11 cellular contexts compared by ENCODE assay signal in the genomic region with DNA sequence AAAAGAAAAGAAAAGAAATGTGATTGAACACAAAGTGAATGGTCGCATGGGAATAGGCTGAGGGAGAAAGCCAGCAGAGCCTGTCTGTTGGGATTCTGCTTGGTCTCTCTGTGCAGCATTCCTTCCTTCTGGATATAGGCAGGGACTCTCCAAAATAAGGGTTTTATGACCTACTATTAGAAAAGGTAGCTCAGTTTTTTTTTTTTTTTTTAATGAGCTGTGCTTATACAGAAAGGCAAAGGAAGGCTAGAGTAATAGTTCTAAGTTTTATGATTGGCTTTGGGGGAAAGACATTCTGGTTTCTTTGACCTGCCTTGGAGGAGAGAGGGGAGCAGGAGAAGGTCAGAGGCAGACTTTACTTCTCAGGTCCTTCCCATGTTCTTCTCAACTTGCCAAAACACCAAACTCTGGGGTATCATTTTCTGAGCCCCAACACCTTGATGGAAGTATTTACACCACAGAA. TPM values are rescaled to one million over a fixed set of nuclear protein-coding genes. Genes with fewer than 3 reads are reported as not detected.
DNase-seq lines count a peak whose midpoint lies in the region; ATAC-seq and TF ChIP-seq lines count a peak whose summit lies in the region.
"Had no signal": no experiment of that assay in that cellular context is flagged by ENCODE, and none has a peak within 500 bp of the region (broad histone marks: within the 10 kb centered on the region; RNA-seq: fewer than 3 reads in every experiment).

No MANE protein-coding gene starts in this region.

- H3K9me3 ChIP-seq in Caco-2 = no peaks in the 10 kb centered on the region
- H3K9me3 ChIP-seq in HUES48 (ENCODE audit: control insufficient read depth, insufficient read depth, low read length) = no peaks in the 10 kb centered on the region
- H3K9me3 ChIP-seq: adrenal gland, tibial artery had no signal

- H3K4me1 Mint-ChIP-seq in Caco-2 (ENCODE audit: low read depth, unreplicated experiment) (peaks cover 31% of the 10 kb centered on the region), nephron progenitor cell (peaks cover 63% of the 10 kb centered on the region)
- H3K4me1 Mint-ChIP-seq in dendritic cell treated with granulocyte-macrophage colony-stimulating factor and Interleukin-4, amounts not matched to agents 40 ng/mL and 50 ng/mL, for 4 days (ENCODE audit: low read depth) = peaks cover 65% of the 10 kb centered on the region

- no TSS peak for BruUV-seq in Caco-2 (replicated peaks; lab: Mats Ljungman, UMichigan)

- intact Hi-C loops in Caco-2 (cut with micrococcal nuclease; ENCODE audit: unreplicated experiment) (loop anchor here (5.0 kb wide), 1 partner anchor 49 kb away; no protein-coding TSS in a partner anchor), posterior vena cava (cut with DNase I) (loop anchor here in 1 of 2 donors (10.0 kb wide), 1 partner anchor 52 kb away; no protein-coding TSS in a partner anchor)
- intact Hi-C loops in dendritic cell treated with granulocyte-macrophage colony-stimulating factor and Interleukin-4, amounts not matched to agents 40 ng/mL and 50 ng/mL, for 4 days (cut with micrococcal nuclease) = no loop called here

- CTCF ChIA-PET in Caco-2 (lab: Charles Lee) = interaction anchor here (0.5 to 1.7 kb wide), 3 partner anchors 20 to 375 kb away, joined by 3 to 5 read pairs (median 3); partner anchors contain the start of gene IER3

- POLR2A ChIA-PET in Caco-2 (lab: Charles Lee) = interaction anchor here (1.0 to 1.2 kb wide), 3 partner anchors 20 to 60 kb away, joined by 3 to 6 read pairs (median 3); no protein-coding TSS in a partner anchor

- TF ChIP-seq CTCF in Caco-2 (IDR thresholded peaks at IDR 0.05; ENCODE audit: insufficient read depth in 1 of 2, low read depth in 1 of 2, low read length in 1 of 2, severe bottlenecking in 1 of 2, unreplicated experiment in 1 of 2) = no peak
- no peak for TF ChIP-seq CTCF in nephron progenitor cell (IDR thresholded peaks at IDR 0.05)

- H3K27ac Mint-ChIP-seq in Caco-2 (ENCODE audit: unreplicated experiment) (peak overlapping the region; percentile 84), nephron progenitor cell (peak overlapping the region; percentile 9)
- peak overlapping the region; percentile 65 for H3K27ac Mint-ChIP-seq in dendritic cell treated with granulocyte-macrophage colony-stimulating factor and Interleukin-4, amounts not matched to agents 40 ng/mL and 50 ng/mL, for 4 days

- H3K4me3 Mint-ChIP-seq in Caco-2 (ENCODE audit: unreplicated experiment) = peak overlapping the region; percentile 57
- H3K4me3 Mint-ChIP-seq in dendritic cell treated with granulocyte-macrophage colony-stimulating factor and Interleukin-4, amounts not matched to agents 40 ng/mL and 50 ng/mL, for 4 days = no peak overlapping the region
- H3K4me3 Mint-ChIP-seq in nephron progenitor cell = no peak overlapping the region

- DNase-seq in Caco-2 = no peak
- no peak for DNase-seq in nephron progenitor cell
- no peak for DNase-seq in posterior vena cava (ENCODE audit: low spot score)
- DNase-seq: adrenal gland, NCI-H2227 treated with DMSO at 0.1 percent for 48 hours, tibial artery had no signal

- peak overlapping the region; percentile 95 for H3K27ac ChIP-seq in HUES48 (ENCODE audit: low read depth, low read length)
- H3K27ac ChIP-seq: tibial artery had no signal

- H3K27me3 ChIP-seq in Caco-2 (replicated peaks; ENCODE audit: control insufficient read depth, insufficient read depth, low read length) (no peaks in the 10 kb centered on the region), HUES48 (ENCODE audit: control insufficient read depth, insufficient read depth, low read length) (no peaks in the 10 kb centered on the region)
- H3K27me3 ChIP-seq: adrenal gland, tibial artery had no signal

- ATAC-seq in GM19023 (IDR thresholded peaks at IDR 0.05; ENCODE audit: unreplicated experiment) (no peak), GM19351 (IDR thresholded peaks at IDR 0.05; ENCODE audit: unreplicated experiment) (no peak), GM19324 (IDR thresholded peaks at IDR 0.05; ENCODE audit: low FRiP score, unreplicated experiment) (no peak)

- peaks cover 57% of the 10 kb centered on the region for H3K4me1 ChIP-seq in Caco-2
- peaks cover 38% of the 10 kb centered on the region for H3K4me1 ChIP-seq in HUES48 (ENCODE audit: control insufficient read depth, insufficient read depth, low read length)

- no peaks in the 10 kb centered on the region for H3K36me3 ChIP-seq in Caco-2 (ENCODE audit: control insufficient read depth, insufficient read depth, low read length)
- no peaks in the 10 kb centered on the region for H3K36me3 ChIP-seq in HUES48 (ENCODE audit: control insufficient read depth, insufficient read depth, low read length)
- H3K36me3 ChIP-seq: adrenal gland, tibial artery had no signal

- no peak overlapping the region for H3K9ac ChIP-seq in HUES48 (ENCODE audit: low read depth, low read length)

- H3K9me3 Mint-ChIP-seq in Caco-2 (ENCODE audit: unreplicated experiment) (peaks cover 11% of the 10 kb centered on the region), nephron progenitor cell (peaks cover 3% of the 10 kb centered on the region)
- H3K9me3 Mint-ChIP-seq in dendritic cell treated with granulocyte-macrophage colony-stimulating factor and Interleukin-4, amounts not matched to agents 40 ng/mL and 50 ng/mL, for 4 days = no peaks in the 10 kb centered on the region

- no peaks in the 10 kb centered on the region for H3K27me3 Mint-ChIP-seq in Caco-2 (ENCODE audit: insufficient read depth, unreplicated experiment)
- peaks cover 13% of the 10 kb centered on the region for H3K27me3 Mint-ChIP-seq in dendritic cell treated with granulocyte-macrophage colony-stimulating factor and Interleukin-4, amounts not matched to agents 40 ng/mL and 50 ng/mL, for 4 days
- H3K27me3 Mint-ChIP-seq in nephron progenitor cell (ENCODE audit: low read depth, poor library complexity) = peaks cover 3% of the 10 kb centered on the region

- peaks cover 25% of the 10 kb centered on the region for H3K36me3 Mint-ChIP-seq in Caco-2 (ENCODE audit: insufficient read depth, unreplicated experiment)
- no peaks in the 10 kb centered on the region for H3K36me3 Mint-ChIP-seq in dendritic cell treated with granulocyte-macrophage colony-stimulating factor and Interleukin-4, amounts not matched to agents 40 ng/mL and 50 ng/mL, for 4 days (ENCODE audit: low read depth)
- no peaks in the 10 kb centered on the region for H3K36me3 Mint-ChIP-seq in nephron progenitor cell (ENCODE audit: low read depth)

- H3K4me3 ChIP-seq in Caco-2 (ENCODE audit: low read depth, low read length) (no peak overlapping the region), HUES48 (ENCODE audit: low read depth, low read length) (no peak overlapping the region)
- H3K4me3 ChIP-seq: adrenal gland, tibial artery had no signal

RNA-seq across cellular contexts. Expression of gene IER3, which starts 18.8 kb away (rescaled TPM):
- total RNA-seq in Caco-2 (2022) (13.0 and 17.4 TPM in 2 replicates), posterior vena cava (10 to 100 TPM; 28.5 to 51.5 TPM)

RNA-seq across cellular contexts. Expression of gene FLOT1, which starts 20.7 kb away (rescaled TPM):
- total RNA-seq in Caco-2 (2022) (101 and 113 TPM in 2 replicates), posterior vena cava (100 to 1,000 TPM; 150 to 167 TPM)

RNA-seq across cellular contexts. Expression of gene TUBB, which starts 43.0 kb away (rescaled TPM):
- total RNA-seq in Caco-2 (2022) (742 and 788 TPM in 2 replicates), posterior vena cava (100 to 1,000 TPM; 342 to 378 TPM)

RNA-seq across cellular contexts. Expression of gene MDC1, which starts 46.1 kb away (rescaled TPM):
- total RNA-seq in Caco-2 (2022) (46.6 and 48.6 TPM in 2 replicates), posterior vena cava (10 to 100 TPM; 24.4 to 25.0 TPM)

Comparison
In these comparisons a context has a peak if more than half of its experiments do, and no peak if none do; other contexts are left out.
1. H3K27ac Mint-ChIP-seq: peak in every context shown above with its lines; median percentile 84 in Caco-2; 65 in dendritic cell treated with granulocyte-macrophage colony-stimulating factor and Interleukin-4, amounts not matched to agents 40 ng/mL and 50 ng/mL, for 4 days; 9 in nephron progenitor cell.